11 cellular contexts compared by ENCODE assay signal in genomic region chr17:27339836-27340550, GRCh38. TPM values are rescaled to one million over a fixed set of nuclear protein-coding genes. Genes with fewer than 3 reads are reported as not detected.
DNase-seq lines count a peak whose midpoint lies in the region; ATAC-seq, FAIRE-seq and TF ChIP-seq lines count a peak whose summit lies in the region.
"Had no signal": no experiment of that assay in that cellular context is flagged by ENCODE, and none has a peak within 500 bp of the region (broad histone marks: within the 10 kb centered on the region; RNA-seq: fewer than 3 reads in every experiment).

No MANE protein-coding gene starts in this region.

- CTCF ChIA-PET in Caco-2 (lab: Charles Lee): no interaction called here

- WGBS in spleen, 5 donors: 92 to 98% (median 94%) methylated on average over 2 of the region's 2 CpGs

- H3K36me3 Mint-ChIP-seq in Caco-2 (ENCODE audit: insufficient read depth, unreplicated experiment): no peaks in the 10 kb centered on the region
- no peaks in the 10 kb centered on the region for H3K36me3 Mint-ChIP-seq in memory B cell

- H3K4me1 Mint-ChIP-seq in Caco-2 (ENCODE audit: low read depth, unreplicated experiment): peaks cover 20% of the 10 kb centered on the region
- H3K4me1 Mint-ChIP-seq in memory B cell: peaks cover 25% of the 10 kb centered on the region

- TF ChIP-seq CTCF in Caco-2 (IDR thresholded peaks at IDR 0.05; ENCODE audit: insufficient read depth in 1 of 2, low read depth in 1 of 2, low read length in 1 of 2, severe bottlenecking in 1 of 2, unreplicated experiment in 1 of 2) (no peak), spleen (IDR thresholded peaks at IDR 0.05 in 8 of 11, conservative IDR thresholded peaks at IDR 0.05 in 3 of 11) (no peak)

- BruUV-seq in Caco-2 (replicated peaks; lab: Mats Ljungman, UMichigan): no TSS peak

- H3K4me1 ChIP-seq in Caco-2: peaks cover 17% of the 10 kb centered on the region; the same call in 1 of the 2 replicates
- H3K4me1 ChIP-seq in spleen: peaks cover 0 to 55% (median 13%) of the 10 kb centered on the region in 6 donors

- H3K9me3 Mint-ChIP-seq in Caco-2 (ENCODE audit: unreplicated experiment): no peaks in the 10 kb centered on the region
- no peaks in the 10 kb centered on the region for H3K9me3 Mint-ChIP-seq in memory B cell

- H3K27ac Mint-ChIP-seq in Caco-2 (ENCODE audit: unreplicated experiment) (peak overlapping the region; percentile 26), memory B cell (peak overlapping the region; percentile 58)

- H3K27me3 ChIP-seq in Caco-2 (replicated peaks; ENCODE audit: control insufficient read depth, insufficient read depth, low read length): no peaks in the 10 kb centered on the region
- H3K27me3 ChIP-seq in spleen (replicated peaks in 1 of 7): no peaks in the 10 kb centered on the region
- H3K27me3 ChIP-seq: tibial artery had no signal

- TF ChIP-seq POLR2A in spleen (IDR thresholded peaks at IDR 0.05): no peak

- H3K27ac ChIP-seq in substantia nigra (ENCODE audit: low read depth, low read length, poor library complexity, severe bottlenecking) (no peak overlapping the region), spleen (no peak overlapping the region)
- H3K27ac ChIP-seq: tibial artery had no signal

- no peaks in the 10 kb centered on the region for H3K27me3 Mint-ChIP-seq in Caco-2 (ENCODE audit: insufficient read depth, unreplicated experiment)
- no peaks in the 10 kb centered on the region for H3K27me3 Mint-ChIP-seq in memory B cell

- H3K4me3 Mint-ChIP-seq in Caco-2 (ENCODE audit: unreplicated experiment) (no peak overlapping the region), memory B cell (no peak overlapping the region)

- no peak for ATAC-seq in memory B cell (ENCODE audit: low read depth)
- no peak for ATAC-seq in GM21526 (IDR thresholded peaks at IDR 0.05; ENCODE audit: low FRiP score, unreplicated experiment)

- peak; percentile 53 to 76 for DNase-seq in Caco-2
- DNase-seq in HTR-8/SVneo (ENCODE audit: insufficient read length, low spot score): no peak
- peak; percentile 19 to 34 for DNase-seq in activated CD4-positive, alpha-beta T cell treated with anti-CD3 and anti-CD28 coated beads, Interleukin-2, amount 50 U/mL, for 4 hours
- no peak for DNase-seq in memory B cell (ENCODE audit: low spot score in 2 of 2)
- DNase-seq in substantia nigra (lab: John Stamatoyannopoulos, UW): no peak
- DNase-seq in spleen: no peak
- DNase-seq in anterior cingulate cortex (lab: John Stamatoyannopoulos, UW): no peak

- H3K36me3 ChIP-seq in Caco-2 (ENCODE audit: control insufficient read depth, insufficient read depth, low read length): no peaks in the 10 kb centered on the region
- H3K36me3 ChIP-seq in spleen: no peaks in the 10 kb centered on the region
- H3K36me3 ChIP-seq: tibial artery had no signal

- POLR2A ChIA-PET in Caco-2 (lab: Charles Lee): no interaction called here

- intact Hi-C loops in Caco-2 (cut with micrococcal nuclease; ENCODE audit: unreplicated experiment) (no loop called here), spleen (cut with DNase I; ENCODE audit: low total_unique reads) (no loop called here)

- no peak overlapping the region for H3K4me3 ChIP-seq in Caco-2 (ENCODE audit: low read depth, low read length)
- no peak overlapping the region for H3K4me3 ChIP-seq in spleen
- H3K4me3 ChIP-seq: lung, skin epidermis, tibial artery had no signal

- H3K9me3 ChIP-seq in Caco-2 (no peaks in the 10 kb centered on the region), spleen (no peaks in the 10 kb centered on the region)
- H3K9me3 ChIP-seq: tibial artery had no signal

- peak; percentile 16 for FAIRE-seq in HTR-8/SVneo (lab: Jason Lieb, UNC)

RNA-seq across cellular contexts. Expression of gene WSB1, which starts 46.1 kb away (rescaled TPM):
- total RNA-seq in Caco-2 (2022) (149 and 157 TPM in 2 replicates), spleen (100 to 1,000 TPM; 356 to 641 (median 467) TPM)
- polyA plus RNA-seq in spleen: 10 to 100 TPM; 54.7 to 92.3 (median 86.3) TPM

Comparison
In these comparisons a context has a peak if more than half of its experiments do, and no peak if none do; other contexts are left out.
1. DNase-seq: peak in Caco-2 (2 of 2) and activated CD4-positive, alpha-beta T cell treated with anti-CD3 and anti-CD28 coated beads, Interleukin-2, amount 50 U/mL, for 4 hours (2 of 2); none in HTR-8/SVneo (single experiment), memory B cell (0 of 2), substantia nigra (0 of 49), spleen (single experiment) and anterior cingulate cortex (0 of 58).